In genomic region chr2:30446602-30447148, GRCh38 we compare ENCODE assay signal across 8 cellular contexts. TPM values are rescaled to one million over a fixed set of nuclear protein-coding genes. Genes with fewer than 3 reads are reported as not detected.
DNase-seq lines count a peak whose midpoint lies in the region; ATAC-seq and TF ChIP-seq lines count a peak whose summit lies in the region.

No MANE protein-coding gene starts in this region.

- H3K4me3 Mint-ChIP-seq in MCF 10A (ENCODE audit: unreplicated experiment) (peak overlapping the region; percentile 88), memory B cell (peak overlapping the region; percentile 98)

- POLR2A ChIA-PET in MCF 10A (lab: Yijun Ruan, JAX): interaction anchor here (0.7 to 2.4 kb wide), 10 partner anchors 10 to 282 kb away, joined by 3 to 8 read pairs (median 4); no protein-coding TSS in a partner anchor

- CTCF ChIA-PET in MCF 10A (lab: Yijun Ruan, JAX): interaction anchor here (0.6 to 4.0 kb wide), 10 partner anchors 9 to 264 kb away, joined by 3 to 21 read pairs (median 4); no protein-coding TSS in a partner anchor

- H3K4me1 Mint-ChIP-seq in MCF 10A (ENCODE audit: insufficient read depth, unreplicated experiment) (peaks cover 4% of the 10 kb centered on the region), memory B cell (peaks cover 21% of the 10 kb centered on the region)

- no peaks in the 10 kb centered on the region for H3K9me3 ChIP-seq in KOPT-K1 (ENCODE audit: insufficient read depth, low read length, poor library complexity, severe bottlenecking)

- intact Hi-C loops in MCF 10A (cut with micrococcal nuclease): loop anchor here (2.0 to 10.0 kb wide), 2 partner anchors 172 to 212 kb away; partner anchors contain the start of gene LBH

- TF ChIP-seq CTCF in MCF 10A (IDR thresholded peaks at IDR 0.05; ENCODE audit: unreplicated experiment): no peak

- no peak for ATAC-seq in memory B cell (ENCODE audit: low read depth)

- TSS peak; percentile 28 for BruUV-seq in MCF 10A (replicated peaks; lab: Mats Ljungman, UMichigan)

- H3K27me3 Mint-ChIP-seq in MCF 10A (ENCODE audit: insufficient read depth, unreplicated experiment) (no peaks in the 10 kb centered on the region), memory B cell (no peaks in the 10 kb centered on the region)

- H3K9me3 Mint-ChIP-seq in MCF 10A (ENCODE audit: unreplicated experiment) (no peaks in the 10 kb centered on the region), memory B cell (no peaks in the 10 kb centered on the region)

- peak overlapping the region; percentile 71 for H3K27ac ChIP-seq in KOPT-K1 (ENCODE audit: low read depth, low read length, poor library complexity, severe bottlenecking)

- H3K36me3 Mint-ChIP-seq in MCF 10A (ENCODE audit: insufficient read depth, unreplicated experiment) (no peaks in the 10 kb centered on the region), memory B cell (peaks cover 3% of the 10 kb centered on the region)

- H3K36me3 ChIP-seq in KOPT-K1 (ENCODE audit: insufficient read depth, low read length): peaks cover 11% of the 10 kb centered on the region

- peak overlapping the region; percentile 99 for H3K27ac Mint-ChIP-seq in MCF 10A (ENCODE audit: low read depth, unreplicated experiment)
- H3K27ac Mint-ChIP-seq in memory B cell: peak overlapping the region; percentile 93

- DNase-seq in NCI-H748 (lab: John Stamatoyannopoulos, UW; ENCODE audit: unreplicated experiment): peak; percentile 24
- no peak for DNase-seq in NCI-H748 treated with DMSO at 0.1 percent for 48 hours (lab: John Stamatoyannopoulos, UW)
- DNase-seq in MCF 10A (ENCODE audit: unreplicated experiment): no peak
- DNase-seq in memory B cell (ENCODE audit: low spot score in 2 of 2): no peak
- no peak for DNase-seq in NCI-H1417 (lab: John Stamatoyannopoulos, UW)
- DNase-seq in SKM-1 (lab: John Stamatoyannopoulos, UW; ENCODE audit: unreplicated experiment): no peak
- no peak for DNase-seq in activated CD8-positive, alpha-beta memory T cell treated with anti-CD3 and anti-CD28 coated beads, Interleukin-2, amount 50 U/mL, for 4 hours

RNA-seq across cellular contexts. Expression of gene LCLAT1, which starts 0.4 kb away (rescaled TPM):
- 27.5 and 29.0 TPM in 2 replicates for total RNA-seq in MCF 10A (2022)
